14 cellular contexts compared by ENCODE assay signal in the genomic region with DNA sequence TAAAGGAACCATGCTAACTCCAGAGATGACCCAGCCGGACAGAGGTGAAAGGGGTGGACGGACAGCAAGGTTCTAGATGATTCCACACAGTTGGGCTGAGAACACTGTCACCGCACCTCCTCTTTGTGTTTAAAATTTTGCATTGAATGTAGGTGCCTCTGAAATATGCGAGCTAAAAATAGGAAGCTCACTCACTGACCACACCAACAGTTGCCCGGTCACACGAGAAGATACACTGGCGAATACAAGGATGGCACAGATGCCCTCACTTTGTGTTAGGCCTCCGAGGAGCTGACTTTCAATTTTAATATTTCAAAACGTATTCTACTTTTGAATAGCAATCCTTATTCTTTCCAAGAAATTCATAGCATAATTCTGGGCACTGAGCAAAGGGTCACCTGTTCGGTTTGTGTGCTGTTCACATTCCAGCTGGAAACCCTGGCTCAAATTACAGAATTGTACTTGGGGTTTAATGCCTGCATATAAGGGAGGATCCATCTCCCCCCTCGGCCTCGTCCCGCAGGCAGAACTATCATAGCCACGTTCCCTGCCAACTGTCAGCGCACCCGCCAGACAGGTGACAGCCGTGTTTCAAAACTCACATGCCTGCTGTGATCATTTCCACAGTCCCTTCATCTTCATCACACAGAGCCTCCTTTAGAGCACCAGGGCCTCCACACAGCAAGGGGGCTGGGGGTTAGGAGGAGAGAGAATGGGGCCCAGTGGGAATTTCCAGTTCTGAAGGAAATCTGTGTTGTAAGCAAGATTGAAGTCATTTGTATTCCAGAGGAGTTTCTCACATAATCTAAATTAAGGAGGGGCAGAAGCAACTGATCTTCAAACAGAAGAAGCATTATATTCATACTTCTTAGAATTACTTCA. TPM values are rescaled to one million over a fixed set of nuclear protein-coding genes. Genes with fewer than 3 reads are reported as not detected.
DNase-seq lines count a peak whose midpoint lies in the region; ATAC-seq lines count a peak whose summit lies in the region.
"Had no signal": no experiment of that assay in that cellular context is flagged by ENCODE, and none has a peak within 500 bp of the region (broad histone marks: within the 10 kb centered on the region; RNA-seq: fewer than 3 reads in every experiment).

No MANE protein-coding gene starts in this region.

- peak; percentile 31 for DNase-seq in A172 (ENCODE audit: low spot score)
- DNase-seq in astrocyte of the hippocampus (ENCODE audit: low read depth, low spot score), result peak; percentile 51
- DNase-seq in left cardiac atrium, result peak; percentile 34
- DNase-seq in sciatic nerve (ENCODE audit: low spot score), result no peak
- no peak for DNase-seq in GOT3 (lab: John Stamatoyannopoulos, UW)
- no peak for DNase-seq in iPS-NIHi11 (ENCODE audit: low spot score)
- no peak for DNase-seq in anterior cingulate cortex (lab: John Stamatoyannopoulos, UW)
- DNase-seq: central memory CD4-positive, alpha-beta T cell; DND-41; left colon; NCI-H1417 treated with DMSO at 0.1 percent for 48 hours; NCI-H524 treated with DMSO at 0.1 percent for 48 hours; RPMI8226 had no signal

- ATAC-seq in left cardiac atrium (peak; percentile 13 to 31), sciatic nerve (peak; percentile 35), GM21576 (IDR thresholded peaks at IDR 0.05; ENCODE audit: unreplicated experiment) (no peak)
- ATAC-seq: left colon had no signal

- intact Hi-C loops in left cardiac atrium (cut with DNase I) (no loop called here), sciatic nerve (cut with DNase I) (no loop called here)

RNA-seq across cellular contexts. Expression of a gene that starts 48.2 kb away (rescaled TPM):
- 70.9 and 102 TPM in 2 replicates for total RNA-seq in A172 (2014; rRNA removed; shearing (Covaris generic))
- 100 to 1,000 TPM; 102 to 128 TPM for total RNA-seq in left cardiac atrium
- total RNA-seq in sciatic nerve, result 52.9 TPM

Comparison
In these comparisons a context has a peak if more than half of its experiments do, and no peak if none do; other contexts are left out.
1. DNase-seq: peak in A172 (single experiment), astrocyte of the hippocampus (single experiment) and left cardiac atrium (single experiment); none in sciatic nerve (single experiment), GOT3 (single experiment), iPS-NIHi11 (single experiment) and anterior cingulate cortex (0 of 58).